In genomic region chr18:9117980-9118841, GRCh38 we compare ENCODE assay signal across 9 cellular contexts. TPM values are rescaled to one million over a fixed set of nuclear protein-coding genes. Genes with fewer than 3 reads are reported as not detected.
DNase-seq lines count a peak whose midpoint lies in the region; ATAC-seq, FAIRE-seq and TF ChIP-seq lines count a peak whose summit lies in the region.
"Had no signal": no experiment of that assay in that cellular context is flagged by ENCODE, and none has a peak within 500 bp of the region (broad histone marks: within the 10 kb centered on the region; RNA-seq: fewer than 3 reads in every experiment).

No MANE protein-coding gene starts in this region.

- peaks cover 96% of the 10 kb centered on the region for H3K79me2 ChIP-seq in GM12878 (ENCODE audit: control insufficient read depth, insufficient read depth, low read length)

- H3K4me1 ChIP-seq in cardiac muscle cell (ENCODE audit: low read depth) (peaks cover 32% of the 10 kb centered on the region), GM12878 (ENCODE audit: control insufficient read depth, insufficient read depth, low read length) (peaks cover 38% of the 10 kb centered on the region), lower lobe of right lung (peaks cover 67% of the 10 kb centered on the region)

- ATAC-seq in GM12878 = peak; percentile 48
- ATAC-seq in lower lobe of right lung = peak; percentile 54 to 60

- H2AFZ ChIP-seq in GM12878 (ENCODE audit: control insufficient read depth, low read depth, low read length) = no peak overlapping the region

- H4K20me1 ChIP-seq in GM12878 (ENCODE audit: control insufficient read depth, insufficient read depth) = no peaks in the 10 kb centered on the region

- H3K27me3 ChIP-seq in cardiac muscle cell (no peaks in the 10 kb centered on the region), GM12878 (replicated peaks in 1 of 2; ENCODE audit: control insufficient read depth in 2 of 2, insufficient read depth in 2 of 2, low read length in 1 of 2) (no peaks in the 10 kb centered on the region), lower lobe of right lung (ENCODE audit: low read depth) (no peaks in the 10 kb centered on the region), WERI-Rb-1 (ENCODE audit: insufficient read depth, low read depth, severe bottlenecking) (no peaks in the 10 kb centered on the region)

- no peak overlapping the region for H3K4me3 ChIP-seq in cardiac muscle cell
- H3K4me3 ChIP-seq in GM12878 = peak overlapping the region; percentile 25
- H3K4me3 ChIP-seq in lower lobe of right lung = peak overlapping the region; percentile 7
- no peak overlapping the region for H3K4me3 ChIP-seq in WERI-Rb-1 (ENCODE audit: low read depth, low read length)

- intact Hi-C loops in cardiac septum (cut with DNase I) = loop anchor here (2.0 kb wide), 1 partner anchor 15 kb away; the partner anchor contains the start of gene NDUFV2
- intact Hi-C loops in GM12878 (cut with micrococcal nuclease; ENCODE audit: unreplicated experiment) = loop anchor here (1.0 to 5.0 kb wide), 2 partner anchors 18 to 46 kb away; partner anchors contain the start of gene ANKRD12
- intact Hi-C loops in lower lobe of right lung (cut with DNase I) = no loop called here

- TF ChIP-seq CTCF in cardiac muscle cell (IDR thresholded peaks at IDR 0.05; ENCODE audit: low read depth, low read length) (no peak), GM12878 (IDR thresholded peaks at IDR 0.05 in 2 of 3, conservative IDR thresholded peaks at IDR 0.05 in 1 of 3; ENCODE audit: control insufficient read depth in 2 of 3, extremely low read depth in 1 of 3, insufficient read depth in 1 of 3, low read depth in 3 of 3, low read length in 3 of 3) (no peak), lower lobe of right lung (IDR thresholded peaks at IDR 0.05) (no peak), WERI-Rb-1 (IDR thresholded peaks at IDR 0.05; ENCODE audit: low read depth, low read length) (no peak)

- BruUV-seq in GM12878 (replicated peaks; lab: Mats Ljungman, UMichigan) = no TSS peak

- H3K4me2 ChIP-seq in GM12878 (ENCODE audit: control insufficient read depth, insufficient read depth) = peak overlapping the region; percentile 68

- SMC1A ChIA-PET in GM12878 (lab: Charles Lee; ENCODE audit: uncharacterized antibody, unreplicated experiment) = interaction anchor here (0.6 to 7.5 kb wide), 20 partner anchors 8 to 64 kb away, joined by 3 to 43 read pairs (median 6); partner anchors contain the start of gene NDUFV2

- no peak overlapping the region for H3K9ac ChIP-seq in GM12878 (ENCODE audit: control insufficient read depth, insufficient read depth, low read length)

- H3K27ac ChIP-seq in cardiac muscle cell (peak overlapping the region; percentile 15), GM12878 (ENCODE audit: control insufficient read depth, insufficient read depth) (peak overlapping the region; percentile 89), lower lobe of right lung (peak overlapping the region; percentile 81), WERI-Rb-1 (no peak overlapping the region)

- CTCF ChIA-PET in GM12878 (lab: Yijun Ruan, JAX) = interaction anchor here (0.6 to 3.0 kb wide), 15 partner anchors 9 to 71 kb away, joined by 3 to 14 read pairs (median 3); no protein-coding TSS in a partner anchor

- no peak for TF ChIP-seq POLR2A in GM12878 (IDR thresholded peaks at IDR 0.05; ENCODE audit: low read depth, low read length)

- in situ Hi-C loops in GM12878 (cut with MboI) = no loop called here

- H3K36me3 ChIP-seq in cardiac muscle cell (peaks cover 31% of the 10 kb centered on the region), GM12878 (ENCODE audit: control insufficient read depth in 2 of 2, insufficient read depth in 2 of 2, low read length in 1 of 2) (peaks cover 0 to 15% of the 10 kb centered on the region in 2 experiments; a peak in 2 of 4 replicates), lower lobe of right lung (peaks cover 31% of the 10 kb centered on the region), WERI-Rb-1 (peaks cover 34% of the 10 kb centered on the region)

- H3K9me3 ChIP-seq in cardiac muscle cell (ENCODE audit: low read depth) (no peaks in the 10 kb centered on the region), GM12878 (replicated peaks; ENCODE audit: control insufficient read depth, insufficient read depth, low read length) (no peaks in the 10 kb centered on the region), lower lobe of right lung (no peaks in the 10 kb centered on the region), WERI-Rb-1 (ENCODE audit: severe bottlenecking) (no peaks in the 10 kb centered on the region)

- RAD21 ChIA-PET in GM12878 (lab: Charles Lee; ENCODE audit: unreplicated experiment) = interaction anchor here (0.7 to 3.4 kb wide), 12 partner anchors 9 to 475 kb away, joined by 3 to 40 read pairs (median 4); partner anchors contain the start of gene ANKRD12

- TF ChIP-seq RAD21 in GM12878 (IDR thresholded peaks at IDR 0.05; ENCODE audit: insufficient read depth, low read depth, low read length) = no peak

- 18% methylated on average over 5 of the region's 5 CpGs for WGBS in GM12878 (ENCODE audit: insufficient coverage, insufficient replicate concordance, low lambda C conversion rate, missing lambda C conversion rate)

- DNase-seq in cardiac muscle cell (ENCODE audit: low read depth in 1 of 2, low spot score in 1 of 2) = peak in 1 of 2 donors; percentile 54
- no peak for DNase-seq in cardiac septum (ENCODE audit: low spot score)
- no peak for DNase-seq in GM12878 (ENCODE audit: low read depth, low spot score)
- DNase-seq in lower lobe of right lung = no peak
- no peak for DNase-seq in WERI-Rb-1
- no peak for DNase-seq in pons (ENCODE audit: low spot score)
- DNase-seq in mesenteric fat pad (ENCODE audit: low spot score) = no peak
- DNase-seq in COR-L47 (lab: John Stamatoyannopoulos, UW) = no peak
- DNase-seq: SHP77 treated with DMSO at 0.1 percent for 48 hours had no signal

- FAIRE-seq in GM12878 (lab: Jason Lieb, UNC) = no peak

- POLR2A ChIA-PET in GM12878 (lab: Charles Lee) = interaction anchor here (0.6 to 6.4 kb wide), 9 partner anchors 8 to 44 kb away, joined by 3 to 42 read pairs (median 6); partner anchors contain the start of genes ANKRD12 and NDUFV2

- peak in 1 of 2 experiments; percentile 54; a peak in 1 of 4 replicates for TF ChIP-seq EP300 in GM12878 (IDR thresholded peaks at IDR 0.05; ENCODE audit: borderline replicate concordance in 1 of 2, control insufficient read depth in 1 of 2, low read depth in 2 of 2, low read length in 2 of 2)

TF ChIP-seq in GM12878, 131 proteins besides CTCF, POLR2A, EP300 and RAD21 (continues in another document):
- TF ChIP-seq NFXL1 (IDR thresholded peaks at IDR 0.05; ENCODE audit: borderline replicate concordance) (no peak), USF1 (IDR thresholded peaks at IDR 0.05; ENCODE audit: borderline replicate concordance, extremely low read length, insufficient read depth, low read depth, low read length) (no peak), BCL11A (IDR thresholded peaks at IDR 0.05; ENCODE audit: low read depth, low read length) (peak; percentile 63; the same call in 1 of the 2 replicates)

RNA-seq across cellular contexts. Expression of gene NDUFV2, which starts 15.7 kb away (rescaled TPM):
- total RNA-seq in cardiac muscle cell (111 and 178 TPM in 2 replicates), cardiac septum (325 TPM), GM12878 (2014; rRNA removed) (321 and 329 TPM in 2 replicates), GM12878 (2014; rRNA removed; fragmentation: Illumina TruSeq; extraction: Trizol) (278 and 282 TPM in 2 replicates), GM12878 (2021) (254 and 267 TPM in 2 replicates), lower lobe of right lung (108 TPM), mesenteric fat pad (138 TPM)
- polyA plus RNA-seq in cardiac muscle cell (340 and 391 TPM in 2 replicates), GM12878 (2011; rRNA removed) (236 and 300 TPM in 2 replicates), GM12878 (2014; fragmentation: Illumina TruSeq; extraction: Trizol) (290 and 321 TPM in 2 replicates), GM12878 (2014; fragmentation: Nextera tagmentation; extraction: Ambion mirVana) (100 to 1,000 TPM; 409 to 471 TPM), GM12878 (2014; rRNA removed) (281 and 302 TPM in 2 replicates), GM12878 (2016; fragmentation: Nextera tagmentation; extraction: Ambion mirVana) (100 to 1,000 TPM; 584 to 590 TPM)
- total RNA-seq in GM12878 (2013; cell fraction: nucleolus; rRNA removed) = 299 and 306 TPM in 2 replicates
- 211 TPM for polyA plus RNA-seq in GM12878 (2011; ENCODE audit: low read depth)
- polyA plus RNA-seq in GM12878 (2011; cell fraction: cytosol; rRNA removed) = 110 and 117 TPM in 2 replicates
- polyA plus RNA-seq in GM12878 (2011; cell fraction: nucleus; rRNA removed) = 87.7 and 96.6 TPM in 2 replicates
- polyA plus RNA-seq in GM12878 (2012) = 189 and 202 TPM in 2 replicates
- 68.0 and 81.6 TPM in 2 replicates for polyA minus RNA-seq in GM12878 (2011; rRNA and poly(A)+ RNA removed)
- polyA minus RNA-seq in GM12878 (2011; cell fraction: cytosol; rRNA and poly(A)+ RNA removed) = 19.5 and 28.3 TPM in 2 replicates
- polyA minus RNA-seq in GM12878 (2011; cell fraction: nucleus; rRNA and poly(A)+ RNA removed) = 85.4 and 121 TPM in 2 replicates

RNA-seq across cellular contexts. Expression of gene ANKRD12, which starts 18.4 kb away (rescaled TPM):
- 12.6 and 88.8 TPM in 2 replicates for total RNA-seq in cardiac muscle cell
- 21.5 and 47.8 TPM in 2 replicates for polyA plus RNA-seq in cardiac muscle cell
- 66.6 TPM for total RNA-seq in cardiac septum
- total RNA-seq in GM12878 (2013; cell fraction: nucleolus; rRNA removed) = 66.1 and 85.1 TPM in 2 replicates
- total RNA-seq in GM12878 (2014; rRNA removed) = 18.6 and 22.1 TPM in 2 replicates
- total RNA-seq in GM12878 (2014; rRNA removed; fragmentation: Illumina TruSeq; extraction: Trizol) = 30.4 and 33.2 TPM in 2 replicates
- 30.6 and 34.4 TPM in 2 replicates for total RNA-seq in GM12878 (2021)
- 9.0 TPM for polyA plus RNA-seq in GM12878 (2011; ENCODE audit: low read depth)
- polyA plus RNA-seq in GM12878 (2011; rRNA removed) = 11.5 and 18.3 TPM in 2 replicates
- polyA plus RNA-seq in GM12878 (2011; cell fraction: cytosol; rRNA removed) = 2.4 and 3.1 TPM in 2 replicates
- polyA plus RNA-seq in GM12878 (2011; cell fraction: nucleus; rRNA removed) = 16.5 and 21.3 TPM in 2 replicates
- polyA plus RNA-seq in GM12878 (2012) = 20.4 and 26.0 TPM in 2 replicates
- polyA plus RNA-seq in GM12878 (2014; fragmentation: Illumina TruSeq; extraction: Trizol) = 20.2 and 23.9 TPM in 2 replicates
- 10 to 100 TPM; 20.0 to 20.3 TPM for polyA plus RNA-seq in GM12878 (2014; fragmentation: Nextera tagmentation; extraction: Ambion mirVana)
- 5.9 and 7.3 TPM in 2 replicates for polyA plus RNA-seq in GM12878 (2014; rRNA removed)
- polyA plus RNA-seq in GM12878 (2016; fragmentation: Nextera tagmentation; extraction: Ambion mirVana) = 10 to 100 TPM; 40.9 to 45.7 TPM
- 36.3 and 78.0 TPM in 2 replicates for polyA minus RNA-seq in GM12878 (2011; rRNA and poly(A)+ RNA removed)
- polyA minus RNA-seq in GM12878 (2011; cell fraction: cytosol; rRNA and poly(A)+ RNA removed) = 27.7 and 29.5 TPM in 2 replicates
- polyA minus RNA-seq in GM12878 (2011; cell fraction: nucleus; rRNA and poly(A)+ RNA removed) = 27.1 and 40.9 TPM in 2 replicates
- total RNA-seq in lower lobe of right lung = 77.7 TPM
- 65.8 TPM for total RNA-seq in mesenteric fat pad

Comparison
In these comparisons a context has a peak if more than half of its experiments do, and no peak if none do; other contexts are left out.
1. H3K4me3 ChIP-seq: peak in GM12878 (single experiment) and lower lobe of right lung (single experiment); none in cardiac muscle cell (single experiment) and WERI-Rb-1 (single experiment).